Comparison of ENCODE assay signal across 9 cellular contexts in genomic region chr17:75872434-75873351, GRCh38. TPM values are rescaled to one million over a fixed set of nuclear protein-coding genes. Genes with fewer than 3 reads are reported as not detected.
DNase-seq lines count a peak whose midpoint lies in the region; ATAC-seq and TF ChIP-seq lines count a peak whose summit lies in the region.
"Had no signal": no experiment of that assay in that cellular context is flagged by ENCODE, and none has a peak within 500 bp of the region (broad histone marks: within the 10 kb centered on the region; RNA-seq: fewer than 3 reads in every experiment).

No MANE protein-coding gene starts in this region.

- intact Hi-C loops in Right ventricle myocardium superior (cut with DNase I) (no loop called here), gastrocnemius medialis (cut with DNase I; ENCODE audit: low total_unique reads) (no loop called here)

- no peak for TF ChIP-seq CTCF in gastrocnemius medialis (IDR thresholded peaks at IDR 0.05 in 4 of 5, conservative IDR thresholded peaks at IDR 0.05 in 1 of 5)

- no peaks in the 10 kb centered on the region for H3K9me3 ChIP-seq in CD8-positive, alpha-beta memory T cell (ENCODE audit: low read length)
- no peaks in the 10 kb centered on the region for H3K9me3 ChIP-seq in gastrocnemius medialis
- H3K9me3 ChIP-seq: HAP-1 had no signal

- peak; percentile 54 for ATAC-seq in Right ventricle myocardium superior (ENCODE audit: poor library complexity)
- ATAC-seq in gastrocnemius medialis = peak; percentile 70 to 72
- no peak for ATAC-seq in GM18907 (IDR thresholded peaks at IDR 0.05; ENCODE audit: unreplicated experiment)

- H3K4me1 Mint-ChIP-seq in CD8-positive, alpha-beta memory T cell = peaks cover 29 to 50% (median 32%) of the 10 kb centered on the region in 3 donors

- no peak overlapping the region for H3K4me3 ChIP-seq in CD8-positive, alpha-beta memory T cell (ENCODE audit: low read length)
- H3K4me3 ChIP-seq in gastrocnemius medialis = no peak overlapping the region
- H3K4me3 ChIP-seq: HAP-1 had no signal

- no peaks in the 10 kb centered on the region for H3K36me3 ChIP-seq in CD8-positive, alpha-beta memory T cell (ENCODE audit: insufficient read depth, low read length)
- H3K36me3 ChIP-seq in gastrocnemius medialis = no peaks in the 10 kb centered on the region

- peak; percentile 29 to 82 (median 51) for DNase-seq in CD8-positive, alpha-beta memory T cell
- DNase-seq in NCI-H146 treated with DMSO at 0.1 percent for 48 hours (lab: John Stamatoyannopoulos, UW; ENCODE audit: unreplicated experiment) (peak; percentile 5), Right ventricle myocardium superior (peak; percentile 89), gastrocnemius medialis (peak; percentile 67 to 85), NCI-H1092 treated with DMSO at 0.1 percent for 48 hours (lab: John Stamatoyannopoulos, UW) (no peak)
- DNase-seq in activated naive CD4-positive, alpha-beta T cell treated with anti-CD3 and anti-CD28 coated beads, Interleukin-2, amount 50 U/mL, for 16 hours = peak; percentile 26
- DNase-seq in activated CD4-positive, CD25-positive, alpha-beta regulatory T cell treated with anti-CD3 and anti-CD28 coated beads, Interleukin-2, amount 50 U/mL, for 72 hours = no peak

- peak overlapping the region; percentile 4 to 85 (median 47) for H3K4me3 Mint-ChIP-seq in CD8-positive, alpha-beta memory T cell

- no peaks in the 10 kb centered on the region for H3K27me3 ChIP-seq in CD8-positive, alpha-beta memory T cell (ENCODE audit: insufficient read depth, low read length, poor library complexity, severe bottlenecking)
- no peaks in the 10 kb centered on the region for H3K27me3 ChIP-seq in gastrocnemius medialis

- in situ Hi-C loops in gastrocnemius medialis (cut with MboI; ENCODE audit: low sequenced_read_pairs in 4 of 4) = no loop called here

- POLR2A ChIA-PET in CD8-positive, alpha-beta memory T cell (lab: Charles Lee) = interaction anchor here (0.9 to 8.3 kb wide), 6 partner anchors 8 to 89 kb away, joined by 3 to 82 read pairs (median 4); partner anchors contain the start of genes TRIM65, UNK and WBP2

- CTCF ChIA-PET in CD8-positive, alpha-beta memory T cell (lab: Charles Lee) = interaction anchor here (0.9 to 7.1 kb wide), 11 partner anchors 8 to 119 kb away, joined by 3 to 51 read pairs (median 3); partner anchors contain the start of genes TRIM65 and WBP2

- no peaks in the 10 kb centered on the region for H3K9me3 Mint-ChIP-seq in CD8-positive, alpha-beta memory T cell

- no peaks in the 10 kb centered on the region for H3K27me3 Mint-ChIP-seq in CD8-positive, alpha-beta memory T cell

- peak in 1 of 2 donors; percentile 34 for TF ChIP-seq POLR2A in gastrocnemius medialis (IDR thresholded peaks at IDR 0.05)

- peaks cover 0 to 2% (median 0%) of the 10 kb centered on the region in 3 donors for H3K36me3 Mint-ChIP-seq in CD8-positive, alpha-beta memory T cell

- H3K27ac ChIP-seq in CD8-positive, alpha-beta memory T cell (ENCODE audit: low read depth, low read length) = peak overlapping the region; percentile 71
- H3K27ac ChIP-seq in gastrocnemius medialis = peak overlapping the region; percentile 79 to 92 (median 86)

- peak overlapping the region; percentile 76 to 98 (median 93) for H3K27ac Mint-ChIP-seq in CD8-positive, alpha-beta memory T cell

- peaks cover 41% of the 10 kb centered on the region for H3K4me1 ChIP-seq in CD8-positive, alpha-beta memory T cell (ENCODE audit: insufficient read depth, low read length)
- peaks cover 50% of the 10 kb centered on the region in 2 donors for H3K4me1 ChIP-seq in gastrocnemius medialis

RNA-seq across cellular contexts. Expression of gene TRIM47, which starts 5.7 kb away (rescaled TPM):
- 10 to 100 TPM; 12.6 to 14.1 TPM for total RNA-seq in CD8-positive, alpha-beta memory T cell
- 17.6 TPM for polyA plus RNA-seq in CD8-positive, alpha-beta memory T cell
- total RNA-seq in Right ventricle myocardium superior = 33.4 TPM
- 10 to 100 TPM in 3 of 4 donors, 1 to 10 TPM in 1; 9.5 to 18.4 (median 15.5) TPM for total RNA-seq in gastrocnemius medialis

RNA-seq across cellular contexts. Expression of gene WBP2, which starts 17.6 kb away (rescaled TPM):
- 10 to 100 TPM; 47.5 to 53.2 TPM for total RNA-seq in CD8-positive, alpha-beta memory T cell
- polyA plus RNA-seq in CD8-positive, alpha-beta memory T cell = 129 TPM
- total RNA-seq in Right ventricle myocardium superior (145 TPM), gastrocnemius medialis (100 to 1,000 TPM; 129 to 259 (median 148) TPM)

RNA-seq across cellular contexts. Expression of gene TRIM65, which starts 24.1 kb away (rescaled TPM):
- total RNA-seq in CD8-positive, alpha-beta memory T cell = 10 to 100 TPM; 34.9 to 35.4 TPM
- 28.1 TPM for polyA plus RNA-seq in CD8-positive, alpha-beta memory T cell
- total RNA-seq in Right ventricle myocardium superior (9.1 TPM), gastrocnemius medialis (10 to 100 TPM; 16.5 to 26.1 (median 22.3) TPM)

RNA-seq across cellular contexts. Expression of gene UNC13D, which starts 28.5 kb away (rescaled TPM):
- total RNA-seq in CD8-positive, alpha-beta memory T cell = 100 to 1,000 TPM; 143 to 154 TPM
- polyA plus RNA-seq in CD8-positive, alpha-beta memory T cell = 90.3 TPM
- total RNA-seq in Right ventricle myocardium superior (10.6 TPM), gastrocnemius medialis (1 to 10 TPM; 1.3 to 9.4 (median 4.6) TPM)

RNA-seq across cellular contexts. Expression of gene MRPL38, which starts 32.0 kb away (rescaled TPM):
- 100 to 1,000 TPM; 171 to 180 TPM for total RNA-seq in CD8-positive, alpha-beta memory T cell
- polyA plus RNA-seq in CD8-positive, alpha-beta memory T cell = 73.1 TPM
- total RNA-seq in Right ventricle myocardium superior = 113 TPM
- 10 to 100 TPM; 29.9 to 86.7 (median 53.1) TPM for total RNA-seq in gastrocnemius medialis

Comparison
In these comparisons a context has a peak if more than half of its experiments do, and no peak if none do; other contexts are left out.
1. DNase-seq: peak in CD8-positive, alpha-beta memory T cell (5 of 5), NCI-H146 treated with DMSO at 0.1 percent for 48 hours (single experiment), activated naive CD4-positive, alpha-beta T cell treated with anti-CD3 and anti-CD28 coated beads, Interleukin-2, amount 50 U/mL, for 16 hours (single experiment), Right ventricle myocardium superior (single experiment) and gastrocnemius medialis (2 of 2); none in NCI-H1092 treated with DMSO at 0.1 percent for 48 hours (single experiment) and activated CD4-positive, CD25-positive, alpha-beta regulatory T cell treated with anti-CD3 and anti-CD28 coated beads, Interleukin-2, amount 50 U/mL, for 72 hours (single experiment).